ENCODE assay signal across 12 cellular contexts in genomic region chr22:37751449-37752188, GRCh38. TPM values are rescaled to one million over a fixed set of nuclear protein-coding genes. Genes with fewer than 3 reads are reported as not detected.
A peak's percentile ranks its signal among the peaks of the same experiment; 100 is the strongest.
DNase-seq lines count a peak whose midpoint lies in the region; ATAC-seq and TF ChIP-seq lines count a peak whose summit lies in the region.
"Had no signal": no experiment of that assay in that cellular context is flagged by ENCODE, and none has a peak within 500 bp of the region (broad histone marks: within the 10 kb centered on the region; RNA-seq: fewer than 3 reads in every experiment).

No MANE protein-coding gene starts in this region.

- ATAC-seq in lung (ENCODE audit: insufficient read depth, low FRiP score) (no peak), HG02588 (IDR thresholded peaks at IDR 0.05; ENCODE audit: unreplicated experiment) (no peak)
- no peak for ATAC-seq in stimulated activated effector memory CD8-positive, alpha-beta T cell treated with anti-CD3 and anti-CD28 coated beads, Interleukin-12 subunit alpha, Interleukin-12 subunit beta, amount 100 ng/mL, for 72 hours
- ATAC-seq: activated CD8-positive, alpha-beta T cell treated with anti-CD3 and anti-CD28 coated beads, Interleukin-2, amount 10 ng/mL, durations not matched to agents 7 days and 5 days; GM12878 had no signal

- peak overlapping the region in 1 of 2 donors; percentile 87 for H3K9ac ChIP-seq in colonic mucosa (ENCODE audit: low read depth in 2 of 2, low read length in 2 of 2)

- DNase-seq in HFFc6 (no peak), colonic mucosa (no peak), lung (ENCODE audit: low spot score) (no peak), HUDEP-2 (lab: John Stamatoyannopoulos, UW; ENCODE audit: unreplicated experiment in 76 of 76) (no peak), RPMI8226 (no peak)
- DNase-seq in stimulated activated effector memory CD8-positive, alpha-beta T cell treated with anti-CD3 and anti-CD28 coated beads, Interleukin-12 subunit alpha, Interleukin-12 subunit beta, amount 100 ng/mL, for 72 hours (ENCODE audit: low spot score in 2 of 2) = no peak
- DNase-seq in CD4-positive, alpha-beta memory T cell = no peak
- DNase-seq: activated CD8-positive, alpha-beta T cell treated with anti-CD3 and anti-CD28 coated beads, Interleukin-2, amount 10 ng/mL, durations not matched to agents 7 days and 5 days; CD4-positive, alpha-beta T cell; Kasumi-1 had no signal

- H3K4me1 ChIP-seq in colonic mucosa = peaks cover 34% of the 10 kb centered on the region
- peaks cover 33 to 48% of the 10 kb centered on the region in 2 donors for H3K4me1 ChIP-seq in lung (ENCODE audit: control insufficient read depth in 2 of 2, insufficient read depth in 2 of 2, low read length in 2 of 2)
- H3K4me1 ChIP-seq in CD4-positive, alpha-beta memory T cell (ENCODE audit: insufficient read depth, low read length) = peaks cover 14% of the 10 kb centered on the region

- peaks cover 2% of the 10 kb centered on the region; the same call in 1 of the 2 replicates for H3K27me3 Mint-ChIP-seq in HFFc6 (ENCODE audit: insufficient read depth)
- H3K27me3 Mint-ChIP-seq in CD4-positive, alpha-beta memory T cell = no peaks in the 10 kb centered on the region
- H3K27me3 Mint-ChIP-seq: CD4-positive, alpha-beta T cell had no signal

- intact Hi-C loops in colonic mucosa (cut with DNase I) = no loop called here
- intact Hi-C loops in CD4-positive, alpha-beta memory T cell (cut with micrococcal nuclease) = no loop called here

- H3K9me3 ChIP-seq in colonic mucosa (no peaks in the 10 kb centered on the region), lung (ENCODE audit: control insufficient read depth in 2 of 2, insufficient read depth in 1 of 2, low read length in 1 of 2) (no peaks in the 10 kb centered on the region)
- H3K9me3 ChIP-seq in CD4-positive, alpha-beta memory T cell (ENCODE audit: control insufficient read depth in 1 of 2, low read length in 2 of 2) = no peaks in the 10 kb centered on the region

- H3K4me3 Mint-ChIP-seq in HFFc6 = peak overlapping the region; percentile 67
- no peak overlapping the region for H3K4me3 Mint-ChIP-seq in stimulated activated effector memory CD8-positive, alpha-beta T cell treated with anti-CD3 and anti-CD28 coated beads, Interleukin-12 subunit alpha, Interleukin-12 subunit beta, amount 100 ng/mL, for 72 hours
- H3K4me3 Mint-ChIP-seq in CD4-positive, alpha-beta memory T cell = no peak overlapping the region
- H3K4me3 Mint-ChIP-seq: activated CD8-positive, alpha-beta T cell treated with anti-CD3 and anti-CD28 coated beads, Interleukin-2, amount 10 ng/mL, durations not matched to agents 7 days and 5 days; CD4-positive, alpha-beta T cell had no signal

- H3K27ac Mint-ChIP-seq in HFFc6 = peak overlapping the region; percentile 83
- H3K27ac Mint-ChIP-seq in stimulated activated effector memory CD8-positive, alpha-beta T cell treated with anti-CD3 and anti-CD28 coated beads, Interleukin-12 subunit alpha, Interleukin-12 subunit beta, amount 100 ng/mL, for 72 hours = peak overlapping the region; percentile 84
- H3K27ac Mint-ChIP-seq in CD4-positive, alpha-beta memory T cell = peak overlapping the region in 1 of 7 donors; percentile 42
- H3K27ac Mint-ChIP-seq: CD4-positive, alpha-beta T cell had no signal

- peaks cover 10% of the 10 kb centered on the region; the same call in 1 of the 2 replicates for H3K36me3 Mint-ChIP-seq in HFFc6 (ENCODE audit: low read depth)
- peaks cover 25% of the 10 kb centered on the region for H3K36me3 Mint-ChIP-seq in stimulated activated effector memory CD8-positive, alpha-beta T cell treated with anti-CD3 and anti-CD28 coated beads, Interleukin-12 subunit alpha, Interleukin-12 subunit beta, amount 100 ng/mL, for 72 hours
- H3K36me3 Mint-ChIP-seq in CD4-positive, alpha-beta memory T cell = peaks cover 0 to 14% of the 10 kb centered on the region in 2 donors

- CTCF ChIA-PET in CD4-positive, alpha-beta memory T cell (lab: Charles Lee; ENCODE audit: partially characterized antibody) = no interaction called here

- H3K4me1 Mint-ChIP-seq in HFFc6 (ENCODE audit: low read depth) = peaks cover 67% of the 10 kb centered on the region
- peaks cover 29% of the 10 kb centered on the region for H3K4me1 Mint-ChIP-seq in stimulated activated effector memory CD8-positive, alpha-beta T cell treated with anti-CD3 and anti-CD28 coated beads, Interleukin-12 subunit alpha, Interleukin-12 subunit beta, amount 100 ng/mL, for 72 hours
- peaks cover 0 to 23% (median 17%) of the 10 kb centered on the region in 4 donors for H3K4me1 Mint-ChIP-seq in CD4-positive, alpha-beta memory T cell

- H3K27me3 ChIP-seq in colonic mucosa = no peaks in the 10 kb centered on the region
- H3K27me3 ChIP-seq in lung (ENCODE audit: control insufficient read depth, insufficient read depth) = no peaks in the 10 kb centered on the region
- no peaks in the 10 kb centered on the region for H3K27me3 ChIP-seq in CD4-positive, alpha-beta memory T cell (ENCODE audit: insufficient read depth, low read length)

- peak overlapping the region; percentile 69 for H3K27ac ChIP-seq in colonic mucosa
- H3K27ac ChIP-seq in lung (ENCODE audit: low read depth in 1 of 2, low read length in 1 of 2) = peak overlapping the region; percentile 87 to 99
- H3K27ac ChIP-seq in CD4-positive, alpha-beta memory T cell (ENCODE audit: low read depth, low read length) = no peak overlapping the region

- H3K36me3 ChIP-seq in colonic mucosa (no peaks in the 10 kb centered on the region), lung (ENCODE audit: control insufficient read depth in 2 of 2, insufficient read depth in 2 of 2, low read length in 2 of 2) (peaks cover 0 to 25% of the 10 kb centered on the region in 2 donors)
- H3K36me3 ChIP-seq in CD4-positive, alpha-beta memory T cell (ENCODE audit: insufficient read depth, low read length) = peaks cover 13% of the 10 kb centered on the region

- no peak overlapping the region for H3K4me3 ChIP-seq in colonic mucosa
- H3K4me3 ChIP-seq in lung = no peak overlapping the region
- no peak overlapping the region for H3K4me3 ChIP-seq in CD4-positive, alpha-beta memory T cell (ENCODE audit: low read length in 2 of 2)
- H3K4me3 ChIP-seq: GM12878 had no signal

- 53 to 77% methylated on average over 11 of the region's 11 CpGs for WGBS in lung, 2 donors

- TF ChIP-seq CTCF in HFFc6 (IDR thresholded peaks at IDR 0.05) = no peak
- no peak for TF ChIP-seq CTCF in colonic mucosa (IDR thresholded peaks at IDR 0.05)
- no peak for TF ChIP-seq CTCF in lung (IDR thresholded peaks at IDR 0.05; ENCODE audit: control extremely low read depth, extremely low read depth)

- POLR2A ChIA-PET in CD4-positive, alpha-beta memory T cell (lab: Charles Lee; ENCODE audit: partially characterized antibody) = no interaction called here

- H3K9me3 Mint-ChIP-seq in HFFc6 = no peaks in the 10 kb centered on the region
- no peaks in the 10 kb centered on the region for H3K9me3 Mint-ChIP-seq in stimulated activated effector memory CD8-positive, alpha-beta T cell treated with anti-CD3 and anti-CD28 coated beads, Interleukin-12 subunit alpha, Interleukin-12 subunit beta, amount 100 ng/mL, for 72 hours
- no peaks in the 10 kb centered on the region for H3K9me3 Mint-ChIP-seq in CD4-positive, alpha-beta memory T cell
- H3K9me3 Mint-ChIP-seq: CD4-positive, alpha-beta T cell had no signal

RNA-seq across cellular contexts. Expression of gene TRIOBP, which starts 54.8 kb away (rescaled TPM):
- total RNA-seq in HFFc6 (2021; fragmentation: NEBNext Ultra II Directional; extraction: Animal tissue kit (Norgen Biotek cat#: 25700)) = 10 to 100 TPM; 74.3 to 92.5 (median 91.6) TPM
- total RNA-seq in colonic mucosa (10 to 100 TPM; 69.5 to 75.7 TPM), lung (100 to 1,000 TPM in 1 of 2 donors, 10 to 100 TPM in 1; 99.3 to 105 TPM)
- 10 to 100 TPM; 37.1 to 70.7 TPM for polyA plus RNA-seq in lung
- 10 to 100 TPM; 25.8 to 26.1 TPM for total RNA-seq in CD4-positive, alpha-beta memory T cell
- polyA plus RNA-seq in CD4-positive, alpha-beta memory T cell = 10 to 100 TPM in 1 of 2 donors, 1 to 10 TPM in 1; 9.2 to 13.0 TPM

RNA-seq across cellular contexts. Expression of gene GCAT, which starts 56.1 kb away (rescaled TPM):
- total RNA-seq in HFFc6 (2021; fragmentation: NEBNext Ultra II Directional; extraction: Animal tissue kit (Norgen Biotek cat#: 25700)) = 10 to 100 TPM; 27.6 to 42.3 (median 29.2) TPM
- total RNA-seq in colonic mucosa = 10 to 100 TPM; 13.0 to 23.5 TPM
- 10 to 100 TPM; 11.7 to 17.2 TPM for total RNA-seq in lung
- 10 to 100 TPM in 1 of 2 donors, 1 to 10 TPM in 1; 9.3 to 31.1 TPM for polyA plus RNA-seq in lung
- total RNA-seq in CD4-positive, alpha-beta memory T cell = 1 to 10 TPM; 3.4 to 4.4 TPM
- polyA plus RNA-seq in CD4-positive, alpha-beta memory T cell = 1 to 10 TPM; 2.9 to 6.8 TPM
